10 cellular contexts compared by ENCODE assay signal in the genomic region with DNA sequence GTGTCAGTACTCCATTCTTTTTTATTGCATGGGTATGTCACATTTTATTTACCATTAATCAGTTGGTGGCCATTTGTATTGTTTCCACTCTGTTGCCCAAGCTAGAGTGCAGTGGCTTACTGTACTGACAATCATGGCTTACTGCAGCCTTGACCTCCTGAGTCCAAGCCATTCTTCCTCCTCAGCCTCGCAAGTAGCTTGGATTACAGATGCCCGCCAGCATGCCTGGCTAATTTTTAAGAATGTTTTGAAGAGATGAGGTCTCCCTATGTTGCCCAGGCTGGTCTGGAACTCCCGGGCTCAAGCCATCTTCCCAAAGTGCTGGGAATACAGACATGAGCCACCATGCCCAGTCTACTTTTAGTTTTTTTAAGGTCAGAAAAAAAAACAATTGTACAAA. TPM values are rescaled to one million over a fixed set of nuclear protein-coding genes. Genes with fewer than 3 reads are reported as not detected.
DNase-seq lines count a peak whose midpoint lies in the region; TF ChIP-seq lines count a peak whose summit lies in the region.
"Had no signal": no experiment of that assay in that cellular context is flagged by ENCODE, and none has a peak within 500 bp of the region (broad histone marks: within the 10 kb centered on the region; RNA-seq: fewer than 3 reads in every experiment).

No MANE protein-coding gene starts in this region.

- H3K4me3 Mint-ChIP-seq in Caco-2 (ENCODE audit: unreplicated experiment) (peak overlapping the region; percentile 92), neural progenitor cell (peak overlapping the region; percentile 95)

- BruUV-seq in Caco-2 (replicated peaks; lab: Mats Ljungman, UMichigan), result no TSS peak

- H3K36me3 ChIP-seq in Caco-2 (ENCODE audit: control insufficient read depth, insufficient read depth, low read length) (no peaks in the 10 kb centered on the region), Karpas-422 (ENCODE audit: insufficient read depth, low read length) (peaks cover 18% of the 10 kb centered on the region), neural progenitor cell (no peaks in the 10 kb centered on the region)
- H3K36me3 ChIP-seq: cardiac muscle cell had no signal

- peak overlapping the region; percentile 93 for H3K4me3 ChIP-seq in Caco-2 (ENCODE audit: low read depth, low read length)
- H3K4me3 ChIP-seq in Karpas-422 (ENCODE audit: low read length), result peak overlapping the region; percentile 97
- peak overlapping the region; percentile 84 for H3K4me3 ChIP-seq in coronary artery
- H3K4me3 ChIP-seq in neural progenitor cell, result no peak overlapping the region

- peak overlapping the region; percentile 85; the same call in 1 of the 2 replicates for H2AFZ ChIP-seq in Karpas-422 (ENCODE audit: low read length)
- H2AFZ ChIP-seq in neural progenitor cell (replicated peaks), result no peak overlapping the region

- H3K4me2 ChIP-seq in Karpas-422 (ENCODE audit: low read depth, low read length, poor library complexity, severe bottlenecking) (peak overlapping the region; percentile 74), neural progenitor cell (peak overlapping the region; percentile 95)

- H3K9ac ChIP-seq in Karpas-422 (ENCODE audit: low read length), result peak overlapping the region; percentile 97
- H3K9ac ChIP-seq in neural progenitor cell, result no peak overlapping the region

- peaks cover 42% of the 10 kb centered on the region for H3K79me2 ChIP-seq in Karpas-422 (ENCODE audit: low read length)
- H3K79me2 ChIP-seq in neural progenitor cell (ENCODE audit: low read depth), result peaks cover 37% of the 10 kb centered on the region

- H3K27ac Mint-ChIP-seq in Caco-2 (ENCODE audit: unreplicated experiment) (peak overlapping the region; percentile 89), neural progenitor cell (no peak overlapping the region)

- H3K9me2 ChIP-seq in Karpas-422 (replicated peaks; ENCODE audit: insufficient read depth, low read length), result no peaks in the 10 kb centered on the region

- H4K20me1 ChIP-seq in Karpas-422 (ENCODE audit: insufficient read depth, low read depth, low read length) (peaks cover 9% of the 10 kb centered on the region; the same call in 1 of the 2 replicates), neural progenitor cell (ENCODE audit: low read depth) (no peaks in the 10 kb centered on the region)

- POLR2A ChIA-PET in Caco-2 (lab: Charles Lee), result interaction anchor here (1.0 to 1.5 kb wide), 2 partner anchors 11 to 143 kb away, joined by 7 to 9 read pairs; no protein-coding TSS in a partner anchor

- no peaks in the 10 kb centered on the region for H3K9me3 ChIP-seq in Caco-2
- no peaks in the 10 kb centered on the region for H3K9me3 ChIP-seq in Karpas-422 (ENCODE audit: low read length)
- no peaks in the 10 kb centered on the region for H3K9me3 ChIP-seq in neural progenitor cell (ENCODE audit: low read depth)
- H3K9me3 ChIP-seq: SJSA1 had no signal

- peaks cover 13% of the 10 kb centered on the region; the same call in 1 of the 2 replicates for H3K4me1 ChIP-seq in Caco-2
- H3K4me1 ChIP-seq in Karpas-422 (ENCODE audit: low read length), result peaks cover 38% of the 10 kb centered on the region
- peaks cover 8% of the 10 kb centered on the region for H3K4me1 ChIP-seq in neural progenitor cell

- H3K9me3 Mint-ChIP-seq in Caco-2 (ENCODE audit: unreplicated experiment) (peaks cover 16% of the 10 kb centered on the region), neural progenitor cell (peaks cover 3% of the 10 kb centered on the region)

- CTCF ChIA-PET in Caco-2 (lab: Charles Lee), result interaction anchor here (2.8 kb wide), 1 partner anchor 10 kb away, joined by 19 read pairs; no protein-coding TSS in a partner anchor

- intact Hi-C loops in Caco-2 (cut with micrococcal nuclease; ENCODE audit: unreplicated experiment), result loop anchor here (2.0 to 5.0 kb wide), 2 partner anchors 46 to 143 kb away; a partner anchor contains a TSS

- no peaks in the 10 kb centered on the region for H3F3A ChIP-seq in neural progenitor cell (ENCODE audit: low read depth)

- DNase-seq in Caco-2 (no peak), Karpas-422 (no peak), coronary artery (ENCODE audit: low spot score) (no peak), neural progenitor cell (ENCODE audit: low spot score) (no peak), amygdala (lab: John Stamatoyannopoulos, UW) (no peak), T1000 (lab: John Stamatoyannopoulos, UW) (no peak), Kasumi-1 (lab: John Stamatoyannopoulos, UW) (no peak)
- no peak for DNase-seq in effector CD8-positive, alpha-beta T cell (lab: John Stamatoyannopoulos, UW)

- no peak for TF ChIP-seq CTCF in Caco-2 (IDR thresholded peaks at IDR 0.05; ENCODE audit: insufficient read depth in 1 of 2, low read depth in 1 of 2, low read length in 1 of 2, severe bottlenecking in 1 of 2, unreplicated experiment in 1 of 2)
- TF ChIP-seq CTCF in coronary artery (IDR thresholded peaks at IDR 0.05), result no peak
- no peak for TF ChIP-seq CTCF in neural progenitor cell (IDR thresholded peaks at IDR 0.05)

- H3K36me3 Mint-ChIP-seq in Caco-2 (ENCODE audit: insufficient read depth, unreplicated experiment) (peaks cover 7% of the 10 kb centered on the region), neural progenitor cell (peaks cover 4% of the 10 kb centered on the region)

- H3K4me1 Mint-ChIP-seq in Caco-2 (ENCODE audit: low read depth, unreplicated experiment) (peaks cover 23% of the 10 kb centered on the region), neural progenitor cell (peaks cover 26% of the 10 kb centered on the region)

- H3K27ac ChIP-seq in Karpas-422 (ENCODE audit: low read length) (no peak overlapping the region), coronary artery (no peak overlapping the region), neural progenitor cell (no peak overlapping the region)

- H3K27me3 ChIP-seq in Caco-2 (replicated peaks; ENCODE audit: control insufficient read depth, insufficient read depth, low read length), result no peaks in the 10 kb centered on the region
- H3K27me3 ChIP-seq in Karpas-422 (ENCODE audit: low read length), result no peaks in the 10 kb centered on the region; the same call in 1 of the 2 replicates
- no peaks in the 10 kb centered on the region for H3K27me3 ChIP-seq in neural progenitor cell
- H3K27me3 ChIP-seq: cardiac muscle cell, SJSA1 had no signal

- H3K27me3 Mint-ChIP-seq in Caco-2 (ENCODE audit: insufficient read depth, unreplicated experiment) (no peaks in the 10 kb centered on the region), neural progenitor cell (ENCODE audit: insufficient read depth, low read depth) (no peaks in the 10 kb centered on the region)

RNA-seq across cellular contexts. Expression of a gene that starts 0.8 kb away (rescaled TPM):
- total RNA-seq in Caco-2 (2022) (58.7 and 59.3 TPM in 2 replicates), neural progenitor cell (ENCODE audit: low replicate concordance) (25.0 and 30.5 TPM in 2 replicates)
- 20.3 and 41.1 TPM in 2 replicates for total RNA-seq in Karpas-422 (2014; rRNA removed; shearing (Covaris generic); ENCODE audit: low replicate concordance)

RNA-seq across cellular contexts. Expression of a gene that starts 46.2 kb away (rescaled TPM):
- 35.7 and 38.1 TPM in 2 replicates for total RNA-seq in Caco-2 (2022)
- total RNA-seq in Karpas-422 (2014; rRNA removed; shearing (Covaris generic); ENCODE audit: low replicate concordance), result 43.9 and 53.8 TPM in 2 replicates
- total RNA-seq in neural progenitor cell (ENCODE audit: low replicate concordance), result 28.1 and 52.9 TPM in 2 replicates

RNA-seq across cellular contexts. Expression of a gene that starts 55.7 kb away (rescaled TPM):
- 2.8 and 3.3 TPM in 2 replicates for total RNA-seq in Caco-2 (2022)
- 1.1 and 4.1 TPM in 2 replicates for total RNA-seq in Karpas-422 (2014; rRNA removed; shearing (Covaris generic); ENCODE audit: low replicate concordance)
- 1.3 and 3.1 TPM in 2 replicates for total RNA-seq in neural progenitor cell (ENCODE audit: low replicate concordance)
